ENCODE assay signal across 26 cellular contexts in the genomic region with DNA sequence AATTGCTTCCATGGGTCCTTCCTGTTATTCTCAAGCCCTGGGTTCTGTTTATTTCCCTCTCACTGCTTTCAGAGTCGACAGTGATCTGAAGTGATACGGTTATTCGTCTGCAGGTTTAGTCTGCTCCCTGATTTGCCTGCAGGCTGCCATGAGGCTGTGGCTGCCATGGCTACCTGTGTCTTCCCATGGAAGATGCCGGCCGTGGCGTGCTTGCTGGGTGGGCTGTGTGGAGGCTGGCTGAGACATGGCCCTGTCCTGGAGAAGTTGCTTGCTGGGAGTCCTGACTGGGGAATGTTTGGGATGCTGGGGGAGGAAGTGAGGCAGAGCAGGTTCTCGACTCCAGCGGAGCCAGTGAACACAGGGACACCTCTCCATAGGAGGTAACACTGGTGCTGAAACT.
DNase-seq lines count a peak whose midpoint lies in the region; ATAC-seq and TF ChIP-seq lines count a peak whose summit lies in the region.
"Had no signal": no experiment of that assay in that cellular context is flagged by ENCODE, and none has a peak within 500 bp of the region (broad histone marks: within the 10 kb centered on the region; RNA-seq: fewer than 3 reads in every experiment).

No MANE protein-coding gene starts in this region.

- H3K9me3 Mint-ChIP-seq in neural progenitor cell: no peaks in the 10 kb centered on the region
- H3K9me3 Mint-ChIP-seq: CD8-positive, alpha-beta T cell had no signal

- H3K27me3 ChIP-seq in esophagus muscularis mucosa: peaks cover 0 to 6% (median 0%) of the 10 kb centered on the region in 4 donors
- H3K27me3 ChIP-seq in neural progenitor cell: no peaks in the 10 kb centered on the region
- H3K27me3 ChIP-seq: BLaER1 treated with 17β-estradiol and CSF1 and Interleukin-3, amounts not matched to agents 10 nM and 100 nM had no signal

- WGBS in esophagus muscularis mucosa: 89% methylated on average over 8 of the region's 8 CpGs

- H3K36me3 ChIP-seq in esophagus muscularis mucosa (no peaks in the 10 kb centered on the region), neural progenitor cell (no peaks in the 10 kb centered on the region)
- H3K36me3 ChIP-seq: BLaER1 treated with 17β-estradiol and CSF1 and Interleukin-3, amounts not matched to agents 10 nM and 100 nM had no signal

- H2AFZ ChIP-seq in neural progenitor cell (replicated peaks): no peak overlapping the region

- no peaks in the 10 kb centered on the region for H3K9me3 ChIP-seq in esophagus muscularis mucosa
- no peaks in the 10 kb centered on the region for H3K9me3 ChIP-seq in neural progenitor cell (ENCODE audit: low read depth)
- H3K9me3 ChIP-seq: Caco-2, SK-N-SH had no signal

- CTCF ChIA-PET in HEK293T (lab: Yijun Ruan, JAX): no interaction called here

- H4K20me1 ChIP-seq in neural progenitor cell (ENCODE audit: low read depth): no peaks in the 10 kb centered on the region
- H4K20me1 ChIP-seq: BLaER1 treated with 17β-estradiol and CSF1 and Interleukin-3, amounts not matched to agents 10 nM and 100 nM had no signal

- TF ChIP-seq EP300 in esophagus muscularis mucosa (IDR thresholded peaks at IDR 0.05): no peak

- no peaks in the 10 kb centered on the region for H3F3A ChIP-seq in neural progenitor cell (ENCODE audit: low read depth)

- no peaks in the 10 kb centered on the region for H3K36me3 Mint-ChIP-seq in neural progenitor cell
- H3K36me3 Mint-ChIP-seq: CD8-positive, alpha-beta T cell had no signal

- peak overlapping the region; percentile 26 for H3K27ac Mint-ChIP-seq in neural progenitor cell
- H3K27ac Mint-ChIP-seq: CD8-positive, alpha-beta T cell had no signal

- H3K4me1 ChIP-seq in esophagus muscularis mucosa: no peaks in the 10 kb centered on the region
- H3K4me1 ChIP-seq in neural progenitor cell: no peaks in the 10 kb centered on the region
- H3K4me1 ChIP-seq: A549, Caco-2 had no signal

- TF ChIP-seq CTCF in esophagus muscularis mucosa (IDR thresholded peaks at IDR 0.05): no peak
- no peak for TF ChIP-seq CTCF in neural progenitor cell (IDR thresholded peaks at IDR 0.05)

- intact Hi-C loops in esophagus muscularis mucosa (cut with DNase I): no loop called here

- peak; percentile 12 for DNase-seq in D341Med (ENCODE audit: low spot score)
- peak; percentile 1 for DNase-seq in HEK293T (ENCODE audit: extremely low spot score)
- DNase-seq in esophagus muscularis mucosa (ENCODE audit: extremely low spot score): peak; percentile 79
- DNase-seq in neural progenitor cell (ENCODE audit: low spot score): no peak
- no peak for DNase-seq in DMS79 treated with DMSO at 0.1 percent for 48 hours (lab: John Stamatoyannopoulos, UW)
- DNase-seq in SK-N-DZ (ENCODE audit: low spot score): no peak
- no peak for DNase-seq in pons (ENCODE audit: low spot score)
- DNase-seq: AML-193; Caco-2; CD8-positive, alpha-beta T cell; GOT3; NCI-H1092; NCI-H1417 treated with DMSO at 0.1 percent for 48 hours; NCI-H1694 treated with DMSO at 0.1 percent for 48 hours; NCI-H2081; NCI-H2171; NCI-H226; NCI-H524; NCI-H748 treated with DMSO at 0.1 percent for 48 hours; SIG-M5; SK-N-SH had no signal

- POLR2A ChIA-PET in HEK293T (lab: Yijun Ruan, JAX): no interaction called here

- no peak for TF ChIP-seq POLR2A in esophagus muscularis mucosa (IDR thresholded peaks at IDR 0.05; ENCODE audit: low read depth)

- no peak overlapping the region for H3K27ac ChIP-seq in esophagus muscularis mucosa (replicated peaks in 1 of 4)
- H3K27ac ChIP-seq in neural progenitor cell: no peak overlapping the region
- H3K27ac ChIP-seq: A549; BLaER1 treated with 17β-estradiol and CSF1 and Interleukin-3, amounts not matched to agents 10 nM and 100 nM; HL-60 had no signal

- peaks cover 9% of the 10 kb centered on the region for H3K27me3 Mint-ChIP-seq in neural progenitor cell (ENCODE audit: insufficient read depth, low read depth)

- no peak overlapping the region for H3K4me3 Mint-ChIP-seq in neural progenitor cell
- H3K4me3 Mint-ChIP-seq: CD8-positive, alpha-beta T cell had no signal

- H3K4me2 ChIP-seq in neural progenitor cell: no peak overlapping the region
- H3K4me2 ChIP-seq: A549; BLaER1 treated with 17β-estradiol and CSF1 and Interleukin-3, amounts not matched to agents 10 nM and 100 nM; SK-N-SH had no signal

- ATAC-seq in GM18861 (IDR thresholded peaks at IDR 0.05; ENCODE audit: unreplicated experiment): no peak
- ATAC-seq: CD8-positive, alpha-beta T cell; HCT116 had no signal

- no peak overlapping the region for H3K9ac ChIP-seq in neural progenitor cell
- H3K9ac ChIP-seq: BLaER1 treated with 17β-estradiol and CSF1 and Interleukin-3, amounts not matched to agents 10 nM and 100 nM; SK-N-SH had no signal

- H3K4me1 Mint-ChIP-seq in neural progenitor cell: peaks cover 7% of the 10 kb centered on the region

- no peaks in the 10 kb centered on the region for H3K79me2 ChIP-seq in neural progenitor cell (ENCODE audit: low read depth)

- H3K4me3 ChIP-seq in esophagus muscularis mucosa (no peak overlapping the region), neural progenitor cell (no peak overlapping the region)
- H3K4me3 ChIP-seq: A549; BLaER1 treated with 17β-estradiol and CSF1 and Interleukin-3, amounts not matched to agents 10 nM and 100 nM had no signal

TF ChIP-seq in HEK293T, 16 proteins besides CTCF, POLR2A, EP300 and RAD21:
- TF ChIP-seq SP1 (IDR thresholded peaks at IDR 0.05) (no peak), FOXK2 (IDR thresholded peaks at IDR 0.05) (no peak), ZNF384 (IDR thresholded peaks at IDR 0.05) (no peak)

Comparison
In these comparisons a context has a peak if more than half of its experiments do, and no peak if none do; other contexts are left out.
1. DNase-seq: peak in D341Med (single experiment), HEK293T (single experiment) and esophagus muscularis mucosa (single experiment); none in neural progenitor cell (single experiment), DMS79 treated with DMSO at 0.1 percent for 48 hours (single experiment), SK-N-DZ (single experiment) and pons (single experiment).